ENCODE assay signal across 8 cellular contexts in genomic region chr3:88336894-88337293, GRCh38.
"Had no signal": no experiment of that assay in that cellular context is flagged by ENCODE, and none has a peak within 500 bp of the region (broad histone marks: within the 10 kb centered on the region; RNA-seq: fewer than 3 reads in every experiment).

No MANE protein-coding gene starts in this region.

- H3K4me3 ChIP-seq: GM23248, GM23338, HAP-1 had no signal

- DNase-seq: GM23248, GOT3, H7, H9, HCEC 1CT, HFFc6 had no signal

- H3K27ac ChIP-seq: GM23248 had no signal

- H3K4me1 ChIP-seq: HAP-1 had no signal

- H3K36me3 ChIP-seq: HAP-1 had no signal

- H3K9me3 ChIP-seq: HAP-1 had no signal
